ENCODE assay signal across 22 cellular contexts in the genomic region with DNA sequence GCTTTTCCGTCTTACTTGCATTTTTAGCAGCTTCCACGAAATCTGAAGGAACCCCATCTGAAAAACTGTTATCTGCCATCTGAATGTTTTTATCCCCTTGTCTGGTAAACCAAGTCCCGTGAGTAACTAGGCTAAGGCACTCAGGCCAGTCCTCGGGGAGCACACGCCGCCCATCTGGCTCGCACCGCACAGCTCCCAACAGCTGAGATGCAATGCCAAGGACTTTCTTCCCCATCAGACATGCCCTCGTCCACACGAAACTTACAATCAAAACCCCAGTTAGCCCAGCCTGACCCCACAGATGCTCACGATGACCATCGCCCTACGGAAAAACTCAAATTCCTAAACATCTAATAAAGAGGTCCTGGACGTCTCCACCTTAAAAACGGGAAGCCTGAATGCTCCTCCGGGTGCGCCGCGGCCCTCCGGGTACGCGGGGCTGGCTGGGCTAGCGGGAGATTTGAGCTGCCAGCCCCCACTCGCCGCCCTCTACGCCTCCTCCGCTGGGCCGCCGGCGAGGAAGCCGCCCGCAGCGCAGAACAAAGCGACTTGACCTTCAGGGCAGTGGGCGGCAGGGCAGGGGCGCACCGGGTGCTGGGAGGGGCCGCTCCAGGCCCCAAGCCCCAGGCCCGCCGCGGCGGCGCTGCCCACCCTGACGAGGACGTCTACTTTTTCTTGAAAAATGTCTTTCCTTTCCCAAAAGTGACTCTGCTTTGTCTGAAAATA. TPM values are rescaled to one million over a fixed set of nuclear protein-coding genes. Genes with fewer than 3 reads are reported as not detected.
DNase-seq lines count a peak whose midpoint lies in the region; ATAC-seq, FAIRE-seq and TF ChIP-seq lines count a peak whose summit lies in the region.
"Had no signal": no experiment of that assay in that cellular context is flagged by ENCODE, and none has a peak within 500 bp of the region (broad histone marks: within the 10 kb centered on the region; RNA-seq: fewer than 3 reads in every experiment).

No MANE protein-coding gene starts in this region.

- in situ Hi-C loops in K562 (cut with MboI), result no loop called here

- H3K27ac Mint-ChIP-seq in Calu3 (ENCODE audit: unreplicated experiment), result peak overlapping the region; percentile 5
- H3K27ac Mint-ChIP-seq: B cell; CD8-positive, alpha-beta T cell; HFFc6; IgD-negative memory B cell had no signal

- H3K4me1 ChIP-seq in K562 (replicated peaks in 1 of 2; ENCODE audit: control insufficient read depth in 2 of 2, insufficient read depth in 2 of 2, low read length in 2 of 2) (peaks cover 0 to 3% of the 10 kb centered on the region in 2 experiments; a peak in 2 of 5 replicates), neutrophil (ENCODE audit: control insufficient read depth in 1 of 2, insufficient read depth in 1 of 2, low read depth in 1 of 2, low read length in 1 of 2) (peaks cover 20 to 22% of the 10 kb centered on the region in 2 experiments)

- DNase-seq in Calu3 (no peak), H7 (peak; percentile 33), K562 (ENCODE audit: extremely low read depth in 1 of 4, low spot score in 3 of 4) (no peak), Kasumi-1 (lab: John Stamatoyannopoulos, UW) (no peak), GM19238 (ENCODE audit: insufficient read length, low spot score) (no peak), NCI-H524 treated with DMSO at 0.1 percent for 48 hours (lab: John Stamatoyannopoulos, UW) (no peak)
- DNase-seq: C1 segment of cervical spinal cord; CD8-positive, alpha-beta T cell; COR-L47; DND-41; GF-D8; HCEC 1CT; HFFc6 had no signal

- POLR2A ChIA-PET in K562 (lab: Yijun Ruan, JAX), result no interaction called here

- no peak overlapping the region for H3K9ac ChIP-seq in K562 (ENCODE audit: insufficient read depth in 1 of 2, low read depth in 2 of 2, low read length in 2 of 2)
- H3K9ac ChIP-seq: KMS-11 had no signal

- no peak for ATAC-seq in K562
- ATAC-seq in HG02678 (IDR thresholded peaks at IDR 0.05; ENCODE audit: unreplicated experiment), result no peak
- ATAC-seq: CD8-positive, alpha-beta T cell had no signal

- BruUV-seq in Calu3 (replicated peaks; lab: Mats Ljungman, UMichigan) (no TSS peak), K562 (replicated peaks; lab: Mats Ljungman, UMichigan) (no TSS peak)

- FAIRE-seq in K562 (lab: Jason Lieb, UNC), result no peak
- FAIRE-seq: A204.1, GM19239, H1 had no signal

- H3K9me3 Mint-ChIP-seq in Calu3 (ENCODE audit: low read depth, unreplicated experiment), result no peaks in the 10 kb centered on the region
- H3K9me3 Mint-ChIP-seq: CD8-positive, alpha-beta T cell; HFFc6; IgD-negative memory B cell had no signal

- no peak overlapping the region for H3K4me3 Mint-ChIP-seq in Calu3 (ENCODE audit: low read depth, unreplicated experiment)
- H3K4me3 Mint-ChIP-seq: B cell; CD8-positive, alpha-beta T cell; HFFc6; IgD-negative memory B cell had no signal

- intact Hi-C loops in Calu3 (cut with micrococcal nuclease; ENCODE audit: unreplicated experiment) (no loop called here), K562 (cut with micrococcal nuclease) (no loop called here)

- H4K20me1 ChIP-seq in K562 (replicated peaks; ENCODE audit: control insufficient read depth, insufficient read depth, low read length), result no peaks in the 10 kb centered on the region

- CTCF ChIA-PET in Calu3 (lab: Charles Lee) (no interaction called here), K562 (lab: Yijun Ruan, JAX; ENCODE audit: low intra/inter-chr PET ratio) (no interaction called here)

- H3K27ac ChIP-seq in K562 (ENCODE audit: extremely low read depth, low read depth, low read length), result no peak overlapping the region
- H3K27ac ChIP-seq in neutrophil, result peak overlapping the region; percentile 56
- H3K27ac ChIP-seq: HL-60, KMS-11 had no signal

- no peak overlapping the region for H2AFZ ChIP-seq in K562 (ENCODE audit: low read depth, low read length)

- H3K27me3 ChIP-seq in H7 (ENCODE audit: control insufficient read depth, insufficient read depth, low read length) (no peaks in the 10 kb centered on the region), K562 (ENCODE audit: control insufficient read depth in 2 of 2, insufficient read depth in 2 of 2, low read length in 2 of 2) (no peaks in the 10 kb centered on the region), neutrophil (no peaks in the 10 kb centered on the region)

- TF ChIP-seq CTCF in Calu3 (IDR thresholded peaks at IDR 0.05; ENCODE audit: unreplicated experiment) (no peak), K562 (IDR thresholded peaks at IDR 0.05 in 2 of 3, conservative IDR thresholded peaks at IDR 0.05 in 1 of 3; ENCODE audit: insufficient read depth in 2 of 3, low read depth in 1 of 3, low read length in 3 of 3) (no peak), neutrophil (IDR thresholded peaks at IDR 0.05) (no peak)

- no peak for TF ChIP-seq EP300 in K562 (IDR thresholded peaks at IDR 0.05; ENCODE audit: low read length)

- TF ChIP-seq POLR2A in K562 (conservative IDR thresholded peaks at IDR 0.05), result no peak

- no peaks in the 10 kb centered on the region for H3K79me2 ChIP-seq in K562 (ENCODE audit: control insufficient read depth, insufficient read depth, low read length)

- no peak overlapping the region for H3K4me2 ChIP-seq in K562 (ENCODE audit: insufficient read depth, low read length)
- H3K4me2 ChIP-seq: KMS-11 had no signal

- peaks cover 21% of the 10 kb centered on the region for H3K4me1 Mint-ChIP-seq in Calu3 (ENCODE audit: low read depth, unreplicated experiment)

- TF ChIP-seq RAD21 in K562 (CRISPR knock-in tag; conservative IDR thresholded peaks at IDR 0.05 in 1 of 2, IDR thresholded peaks at IDR 0.05 in 1 of 2), result no peak

- H3K4me3 ChIP-seq in H7 (ENCODE audit: insufficient read depth, low read depth, low read length) (no peak overlapping the region), K562 (no peak overlapping the region), neutrophil (ENCODE audit: low read depth in 1 of 2, low read length in 1 of 2) (no peak overlapping the region)

- no peaks in the 10 kb centered on the region for H3K36me3 ChIP-seq in H7 (replicated peaks; ENCODE audit: control insufficient read depth, insufficient read depth, low read length)
- H3K36me3 ChIP-seq in K562 (ENCODE audit: control insufficient read depth, insufficient read depth, low read length), result peaks cover 57% of the 10 kb centered on the region
- H3K36me3 ChIP-seq in neutrophil, result peaks cover 81% of the 10 kb centered on the region

- no peaks in the 10 kb centered on the region for H3K27me3 Mint-ChIP-seq in Calu3 (ENCODE audit: unreplicated experiment)
- H3K27me3 Mint-ChIP-seq: B cell, IgD-negative memory B cell had no signal

- H3K9me3 ChIP-seq in K562 (replicated peaks; ENCODE audit: control insufficient read depth, insufficient read depth, low read depth, low read length) (no peaks in the 10 kb centered on the region), neutrophil (no peaks in the 10 kb centered on the region)

- peaks cover 21% of the 10 kb centered on the region for H3K36me3 Mint-ChIP-seq in Calu3 (ENCODE audit: insufficient read depth, unreplicated experiment)

- no peaks in the 10 kb centered on the region for H3K9me1 ChIP-seq in K562 (ENCODE audit: control insufficient read depth, insufficient read depth, low read length)

- WGBS in K562 (ENCODE audit: insufficient coverage, low coverage, missing lambda C conversion rate), result 95% methylated on average over 43 of the region's 45 CpGs

TF ChIP-seq in K562, 482 proteins besides CTCF, POLR2A, EP300 and RAD21 (continues in another document):
- TF ChIP-seq, protein P1, sequence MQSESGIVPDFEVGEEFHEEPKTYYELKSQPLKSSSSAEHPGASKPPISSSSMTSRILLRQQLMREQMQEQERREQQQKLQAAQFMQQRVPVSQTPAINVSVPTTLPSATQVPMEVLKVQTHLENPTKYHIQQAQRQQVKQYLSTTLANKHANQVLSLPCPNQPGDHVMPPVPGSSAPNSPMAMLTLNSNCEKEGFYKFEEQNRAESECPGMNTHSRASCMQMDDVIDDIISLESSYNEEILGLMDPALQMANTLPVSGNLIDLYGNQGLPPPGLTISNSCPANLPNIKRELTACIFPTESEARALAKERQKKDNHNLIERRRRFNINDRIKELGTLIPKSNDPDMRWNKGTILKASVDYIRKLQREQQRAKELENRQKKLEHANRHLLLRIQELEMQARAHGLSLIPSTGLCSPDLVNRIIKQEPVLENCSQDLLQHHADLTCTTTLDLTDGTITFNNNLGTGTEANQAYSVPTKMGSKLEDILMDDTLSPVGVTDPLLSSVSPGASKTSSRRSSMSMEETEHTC (IDR thresholded peaks at IDR 0.05), result no peak
- TF ChIP-seq RBM14 (IDR thresholded peaks at IDR 0.05; ENCODE audit: borderline replicate concordance, insufficient read depth, low read depth, low read length) (0 out of 2 replicates have a peak, but pooled peaks have one; percentile 47), RBM22 (IDR thresholded peaks at IDR 0.05; ENCODE audit: low read depth, low read length, poor library complexity, severe bottlenecking) (peak; percentile 51), POLR2G (IDR thresholded peaks at IDR 0.05; ENCODE audit: low read depth, low read length) (peak; percentile 60), PCBP1 (IDR thresholded peaks at IDR 0.05; ENCODE audit: low read depth, low read length, poor library complexity, severe bottlenecking) (peak; percentile 57), CC2D1A (IDR thresholded peaks at IDR 0.05) (no peak)

RNA-seq across cellular contexts. Expression of a gene that starts 36.6 kb away (rescaled TPM):
- 18.9 and 22.9 TPM in 2 replicates for total RNA-seq in Calu3 (2022)
- total RNA-seq in H7 (2014; rRNA removed; shearing (Covaris generic)), result 9.3 and 14.1 TPM in 2 replicates
- 43.8 and 80.5 TPM in 2 replicates for total RNA-seq in K562 (2011; cell fraction: chromatin; rRNA removed; ENCODE audit: low replicate concordance)
- total RNA-seq in K562 (2011; cell fraction: nucleolus; rRNA removed), result 32.9 and 38.5 TPM in 2 replicates
- 55.1 and 71.8 TPM in 2 replicates for total RNA-seq in K562 (2011; cell fraction: nucleoplasm; rRNA removed)
- total RNA-seq in K562 (2014; rRNA removed), result 18.1 and 20.6 TPM in 2 replicates
- total RNA-seq in K562 (2014; rRNA removed; fragmentation: Illumina TruSeq; extraction: Trizol), result 38.9 and 44.3 TPM in 2 replicates
- 32.6 and 37.4 TPM in 2 replicates for total RNA-seq in K562 (2015; rRNA removed; fragmentation: Illumina TruSeq; extraction: Trizol)
- total RNA-seq in K562 (2021), result 22.6 and 23.1 TPM in 2 replicates
- polyA plus RNA-seq in K562 (2011; rRNA removed), result 63.1 and 113 TPM in 2 replicates
- 26.9 and 29.8 TPM in 2 replicates for polyA plus RNA-seq in K562 (2011; cell fraction: cytosol; rRNA removed)
- 35.4 and 45.0 TPM in 2 replicates for polyA plus RNA-seq in K562 (2011; cell fraction: nucleus; rRNA removed)
- polyA plus RNA-seq in K562 (2012), result 27.1 and 33.9 TPM in 2 replicates
- 49.0 and 53.2 TPM in 2 replicates for polyA plus RNA-seq in K562 (2014; fragmentation: Illumina TruSeq; extraction: Trizol)
- 10 to 100 TPM; 24.6 to 33.0 TPM for polyA plus RNA-seq in K562 (2014; fragmentation: Nextera tagmentation; extraction: Ambion mirVana)
- polyA plus RNA-seq in K562 (2014; rRNA removed), result 40.9 and 45.0 TPM in 2 replicates
- 43.3 and 57.6 TPM in 2 replicates for polyA minus RNA-seq in K562 (2011; rRNA and poly(A)+ RNA removed)
- polyA minus RNA-seq in K562 (2011; cell fraction: cytosol; rRNA and poly(A)+ RNA removed), result 11.0 and 23.7 TPM in 2 replicates
- 27.6 and 28.0 TPM in 2 replicates for polyA minus RNA-seq in K562 (2011; cell fraction: nucleus; rRNA and poly(A)+ RNA removed)
